ENCODE assay signal across 28 cellular contexts in the genomic region with DNA sequence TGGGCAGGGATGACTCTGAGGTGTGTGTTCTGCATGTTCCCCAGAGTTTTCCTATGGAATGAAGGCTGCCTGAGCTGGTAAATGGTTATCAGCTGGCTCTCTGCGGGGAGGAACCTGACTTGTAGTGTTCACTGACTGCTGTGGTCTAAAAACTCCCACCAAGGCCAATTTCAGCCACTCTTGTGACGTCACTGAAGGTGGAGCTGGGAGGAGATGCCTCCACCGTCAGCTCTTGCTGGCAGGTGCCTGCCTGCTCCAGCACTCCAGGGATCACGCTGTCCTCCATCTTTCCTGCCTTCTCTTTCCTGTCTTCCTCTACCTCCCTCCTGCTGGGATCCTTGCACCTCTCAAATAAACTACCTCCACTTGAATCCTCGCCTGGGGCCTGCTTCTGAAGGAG.
"Had no signal": no experiment of that assay in that cellular context is flagged by ENCODE, and none has a peak within 500 bp of the region (broad histone marks: within the 10 kb centered on the region; RNA-seq: fewer than 3 reads in every experiment).

No MANE protein-coding gene starts in this region.

- H3K4me3 Mint-ChIP-seq: naive thymus-derived CD4-positive, alpha-beta T cell; nephron; stimulated activated naive CD8-positive, alpha-beta T cell treated with anti-CD3 and anti-CD28 coated beads, Interleukin-15, amount 100 ng/mL, for 72 hours had no signal

- H3K36me3 ChIP-seq: gastrocnemius medialis, heart left ventricle, left lung, ovary, thyroid gland, vagina had no signal

- DNase-seq: dorsolateral prefrontal cortex; effector CD4-positive, alpha-beta T cell; foreskin fibroblast; gastrocnemius medialis; heart left ventricle; hippocampal formation; left cardiac atrium; left lung; mesenchymal stem cell; midbrain; naive thymus-derived CD4-positive, alpha-beta T cell; occipital lobe; ovary; posterior cingulate gyrus; psoas muscle; right cardiac atrium; small intestine; stimulated activated CD4-positive, alpha-beta T cell treated with anti-CD3 and anti-CD28 coated beads, Interleukin-1b, Interleukin-23, amount 100 ng/mL, for 48 hours; stimulated activated CD4-positive, alpha-beta T cell treated with anti-CD3 and anti-CD28 coated beads, Interleukin-4, amount 100 ng/mL, for 1 hour; stimulated activated CD8-positive, alpha-beta memory T cell treated with anti-CD3 and anti-CD28 coated beads, Interleukin-4, amount 100 ng/mL, for 48 hours; stimulated activated naive CD4-positive, alpha-beta T cell; stimulated activated naive CD8-positive, alpha-beta T cell treated with anti-CD3 and anti-CD28 coated beads, Interleukin-15, amount 100 ng/mL, for 72 hours; thyroid gland; trophoblast cell had no signal

- H3K27me3 ChIP-seq: dorsolateral prefrontal cortex, gastrocnemius medialis, heart left ventricle, left lung, ovary, thyroid gland, vagina had no signal

- H3K4me3 ChIP-seq: dorsolateral prefrontal cortex, gastrocnemius medialis, heart left ventricle, left lung, ovary, psoas muscle, thyroid gland, vagina had no signal

- H3K9me3 Mint-ChIP-seq: stimulated activated naive CD8-positive, alpha-beta T cell treated with anti-CD3 and anti-CD28 coated beads, Interleukin-15, amount 100 ng/mL, for 72 hours had no signal

- H3K4me1 ChIP-seq: gastrocnemius medialis, heart left ventricle, left lung, psoas muscle, thyroid gland, vagina had no signal

- H3K9me3 ChIP-seq: gastrocnemius medialis, left lung, ovary, psoas muscle, thyroid gland, vagina had no signal

- H3K36me3 Mint-ChIP-seq: naive thymus-derived CD4-positive, alpha-beta T cell had no signal

- H3K4me1 Mint-ChIP-seq: nephron had no signal

- H3K27ac Mint-ChIP-seq: naive thymus-derived CD4-positive, alpha-beta T cell; stimulated activated naive CD8-positive, alpha-beta T cell treated with anti-CD3 and anti-CD28 coated beads, Interleukin-15, amount 100 ng/mL, for 72 hours had no signal

- ATAC-seq: esophagus mucosa; gastrocnemius medialis; left cardiac atrium; left lung; naive thymus-derived CD4-positive, alpha-beta T cell; psoas muscle; right cardiac atrium had no signal

- H3K27ac ChIP-seq: dorsolateral prefrontal cortex, epithelial cell of prostate, gastrocnemius medialis, heart left ventricle, left lung, ovary, psoas muscle, thyroid gland, vagina had no signal
